ENCODE assay signal across 37 cellular contexts in genomic region chr12:5592313-5592712, GRCh38.
"Had no signal": no experiment of that assay in that cellular context is flagged by ENCODE, and none has a peak within 500 bp of the region (broad histone marks: within the 10 kb centered on the region; RNA-seq: fewer than 3 reads in every experiment).

No MANE protein-coding gene starts in this region.

- H3K4me3 Mint-ChIP-seq: activated B cell treated with CpG ODN at 0.5 μM for 24 hours; activated CD4-positive, alpha-beta memory T cell treated with anti-CD3 and anti-CD28 coated beads for 36 hours; activated naive CD4-positive, alpha-beta T cell treated with anti-CD3 and anti-CD28 coated beads for 36 hours; activated T-cell treated with anti-CD3 and anti-CD28 coated beads, Interleukin-2, amount 50 U/mL, for 4 hours; activated T-helper 1 cell treated with anti-CD3 and anti-CD28 coated beads, Interleukin-12 subunit alpha, Interleukin-12 subunit beta, Interleukin-2, Interleukin-4 antibody, amounts not matched to agents 30 ng/mL and 10 ng/mL and 1 ng/mL, durations not matched to agents 14 hours and 24 hours and 36 hours had no signal

- H3K36me3 ChIP-seq: adrenal gland, breast epithelium, MG63 had no signal

- H3K27ac Mint-ChIP-seq: activated B cell treated with CpG ODN at 0.5 μM for 24 hours; activated CD4-positive, alpha-beta memory T cell treated with anti-CD3 and anti-CD28 coated beads for 36 hours; activated naive CD4-positive, alpha-beta T cell treated with anti-CD3 and anti-CD28 coated beads for 36 hours; activated naive CD4-positive, alpha-beta T cell treated with anti-CD3 and anti-CD28 coated beads, Interleukin-2, amount 50 U/mL, for 72 hours; activated T-helper 1 cell treated with anti-CD3 and anti-CD28 coated beads, Interleukin-12 subunit alpha, Interleukin-12 subunit beta, Interleukin-2, Interleukin-4 antibody, amounts not matched to agents 30 ng/mL and 10 ng/mL and 1 ng/mL, durations not matched to agents 14 hours and 24 hours and 36 hours had no signal

- H3K27ac ChIP-seq: adrenal gland, body of pancreas, breast epithelium, VCaP had no signal

- H3K9me3 ChIP-seq: adrenal gland, body of pancreas, breast epithelium, MG63 had no signal

- H3K4me3 ChIP-seq: adrenal gland, body of pancreas, breast epithelium, MG63 had no signal

- H3K27me3 ChIP-seq: adrenal gland, body of pancreas, breast epithelium, MG63 had no signal

- H3K27me3 Mint-ChIP-seq: activated CD4-positive, alpha-beta memory T cell treated with anti-CD3 and anti-CD28 coated beads for 36 hours had no signal

- ATAC-seq: activated naive CD4-positive, alpha-beta T cell treated with anti-CD3 and anti-CD28 coated beads, Interleukin-2, amount 50 U/mL, for 72 hours; activated T-cell treated with anti-CD3 and anti-CD28 coated beads, Interleukin-2, amount 50 U/mL, for 4 hours; body of pancreas had no signal

- H3K9me3 Mint-ChIP-seq: activated B cell treated with CpG ODN at 0.5 μM for 24 hours; activated CD4-positive, alpha-beta memory T cell treated with anti-CD3 and anti-CD28 coated beads for 36 hours; activated naive CD4-positive, alpha-beta T cell treated with anti-CD3 and anti-CD28 coated beads for 36 hours; activated T-cell treated with anti-CD3 and anti-CD28 coated beads, Interleukin-2, amount 50 U/mL, for 4 hours; activated T-helper 1 cell treated with anti-CD3 and anti-CD28 coated beads, Interleukin-12 subunit alpha, Interleukin-12 subunit beta, Interleukin-2, Interleukin-4 antibody, amounts not matched to agents 30 ng/mL and 10 ng/mL and 1 ng/mL, durations not matched to agents 14 hours and 24 hours and 36 hours had no signal

- H3K36me3 Mint-ChIP-seq: activated CD4-positive, alpha-beta memory T cell treated with anti-CD3 and anti-CD28 coated beads for 36 hours; activated naive CD4-positive, alpha-beta T cell treated with anti-CD3 and anti-CD28 coated beads, Interleukin-2, amount 50 U/mL, for 72 hours had no signal

- H3K4me1 ChIP-seq: adrenal gland, body of pancreas, breast epithelium had no signal

- DNase-seq: activated B cell treated with CpG ODN at 0.5 μM for 24 hours; activated CD4-positive, alpha-beta memory T cell treated with anti-CD3 and anti-CD28 coated beads for 36 hours; activated CD4-positive, alpha-beta T cell treated with anti-CD3 and anti-CD28 coated beads for 4 hours; activated CD4-positive, alpha-beta T cell treated with anti-CD3 and anti-CD28 coated beads, Interleukin-2, amount 50 U/mL, for 1 hour; activated CD4-positive, CD25-positive, alpha-beta regulatory T cell treated with anti-CD3 and anti-CD28 coated beads, Interleukin-2, amount 50 U/mL, for 72 hours; activated CD8-positive, alpha-beta memory T cell treated with anti-CD3 and anti-CD28 coated beads, Interleukin-2, amount 50 U/mL, for 4 hours; activated gamma-delta T cell treated with Interleukin-2 at 50 U/mL for 16 hours; activated naive CD4-positive, alpha-beta T cell treated with anti-CD3 and anti-CD28 coated beads for 36 hours; activated T-cell treated with anti-CD3 and anti-CD28 coated beads for 4 hours; activated T-cell treated with anti-CD3 and anti-CD28 coated beads, Interleukin-2, amount 50 U/mL, for 4 hours; adrenal gland; body of pancreas; caudate nucleus; cerebellar nuclear complex; Kasumi-1; MG63; NCI-H1048; NCI-H1105 treated with DMSO at 0.1 percent for 48 hours; NCI-H1436; NCI-H1694; NCI-H1930; NCI-H2081 treated with DMSO at 0.1 percent for 48 hours; NCI-H2171 treated with DMSO at 0.1 percent for 48 hours; NCI-H226; NCI-H446 treated with DMSO at 0.1 percent for 48 hours; NCI-H524; NCI-H748 treated with DMSO at 0.1 percent for 48 hours; NK-92 treated with Interleukin-12 subunit alpha and Interleukin-12 subunit beta, amount 100 ng/mL, for 24 hours; Right ventricle myocardium superior; SW 1271; T-helper 1 cell; T-helper 2 cell; T-helper 9 cell had no signal

- H3K4me1 Mint-ChIP-seq: activated B cell treated with CpG ODN at 0.5 μM for 24 hours had no signal
